2 cellular contexts compared by ENCODE assay signal in genomic region chr22:44181033-44181911, GRCh38.
TF ChIP-seq lines count a peak whose summit lies in the region.

No MANE protein-coding gene starts in this region.

TF ChIP-seq in liver, 16 proteins besides CTCF, POLR2A, EP300 and RAD21 (continued from another document):
- no peak for TF ChIP-seq ATF3 (IDR thresholded peaks at IDR 0.05)
- no peak for TF ChIP-seq GABPA (IDR thresholded peaks at IDR 0.05 in 1 of 2, conservative IDR thresholded peaks at IDR 0.05 in 1 of 2)
- no peak for TF ChIP-seq HNF4G (IDR thresholded peaks at IDR 0.05)
- no peak for TF ChIP-seq FOXA2 (IDR thresholded peaks at IDR 0.05)
- no peak for TF ChIP-seq EGR1 (IDR thresholded peaks at IDR 0.05; ENCODE audit: low read depth in 2 of 2)
- TF ChIP-seq RXRA (IDR thresholded peaks at IDR 0.05) = no peak
- TF ChIP-seq REST (IDR thresholded peaks at IDR 0.05) = no peak
- TF ChIP-seq TAF1 (conservative IDR thresholded peaks at IDR 0.05) = no peak
- no peak for TF ChIP-seq MAX (IDR thresholded peaks at IDR 0.05)
- TF ChIP-seq JUND (IDR thresholded peaks at IDR 0.05) = no peak
- TF ChIP-seq YY1 (IDR thresholded peaks at IDR 0.05) = no peak
- TF ChIP-seq ZBTB33 (IDR thresholded peaks at IDR 0.05) = no peak
- no peak for TF ChIP-seq SP1 (IDR thresholded peaks at IDR 0.05)

TF ChIP-seq in HepG2, 621 proteins besides CTCF, POLR2A, EP300 and RAD21 (continued from another document):
- TF ChIP-seq BATF2 (CRISPR knock-in tag; IDR thresholded peaks at IDR 0.05) (no peak), DMTF1 (CRISPR knock-in tag; IDR thresholded peaks at IDR 0.05) (no peak), TGIF2 (CRISPR knock-in tag; IDR thresholded peaks at IDR 0.05) (no peak), FOXA3 (CRISPR knock-in tag; IDR thresholded peaks at IDR 0.05) (no peak)
